8 cellular contexts compared by ENCODE assay signal in genomic region chr5:6634327-6634713, GRCh38. TPM values are rescaled to one million over a fixed set of nuclear protein-coding genes. Genes with fewer than 3 reads are reported as not detected.
DNase-seq lines count a peak whose midpoint lies in the region; ATAC-seq and TF ChIP-seq lines count a peak whose summit lies in the region.

No MANE protein-coding gene starts in this region.

- H3K27me3 ChIP-seq in BLaER1, result no peaks in the 10 kb centered on the region
- no peaks in the 10 kb centered on the region for H3K27me3 ChIP-seq in skeletal muscle tissue (ENCODE audit: control insufficient read depth in 3 of 3, insufficient read depth in 3 of 3, low read length in 3 of 3)

- H3K4me2 ChIP-seq in BLaER1, result peak overlapping the region; percentile 96

- H3K9me3 ChIP-seq in BLaER1 (no peaks in the 10 kb centered on the region), skeletal muscle tissue (ENCODE audit: control insufficient read depth in 3 of 3, low read length in 3 of 3) (no peaks in the 10 kb centered on the region)

- H3K36me3 ChIP-seq in BLaER1 (peaks cover 22% of the 10 kb centered on the region), skeletal muscle tissue (ENCODE audit: control insufficient read depth in 3 of 3, insufficient read depth in 3 of 3, low read length in 3 of 3) (peaks cover 7 to 16% (median 14%) of the 10 kb centered on the region in 3 donors)

- no peaks in the 10 kb centered on the region for H3K9me3 Mint-ChIP-seq in T-helper 1 cell treated with Interleukin-12 subunit alpha and Interleukin-12 subunit beta and Interleukin-4 antibody, amounts not matched to agents 30 μg/mL and 1 μg/mL, for 36 hours

- peak; percentile 14 for DNase-seq in HCEC 1CT
- no peak for DNase-seq in fibroblast of villous mesenchyme (ENCODE audit: low read depth)
- DNase-seq in NCI-H1930 (lab: John Stamatoyannopoulos, UW), result no peak
- DNase-seq in NCI-H1694 treated with DMSO at 0.1 percent for 48 hours (lab: John Stamatoyannopoulos, UW), result no peak

- peak overlapping the region; percentile 91 for H3K4me3 Mint-ChIP-seq in T-helper 1 cell treated with Interleukin-12 subunit alpha and Interleukin-12 subunit beta and Interleukin-4 antibody, amounts not matched to agents 30 μg/mL and 1 μg/mL, for 36 hours

- peaks cover 53% of the 10 kb centered on the region for H4K20me1 ChIP-seq in BLaER1

- no peaks in the 10 kb centered on the region for H3K27me3 Mint-ChIP-seq in T-helper 1 cell treated with Interleukin-12 subunit alpha and Interleukin-12 subunit beta and Interleukin-4 antibody, amounts not matched to agents 30 μg/mL and 1 μg/mL, for 36 hours (ENCODE audit: low read depth)

- H3K27ac ChIP-seq in BLaER1, result no peak overlapping the region
- no peak overlapping the region for H3K27ac ChIP-seq in skeletal muscle tissue (ENCODE audit: low read depth, low read length)

- no peak for TF ChIP-seq CTCF in fibroblast of villous mesenchyme (IDR thresholded peaks at IDR 0.05; ENCODE audit: insufficient read depth, low read depth, low read length)

- peaks cover 25% of the 10 kb centered on the region for H3K36me3 Mint-ChIP-seq in T-helper 1 cell treated with Interleukin-12 subunit alpha and Interleukin-12 subunit beta and Interleukin-4 antibody, amounts not matched to agents 30 μg/mL and 1 μg/mL, for 36 hours (ENCODE audit: low read depth)

- H3K4me3 ChIP-seq in BLaER1 (peak overlapping the region; percentile 92), fibroblast of villous mesenchyme (ENCODE audit: low read depth, low read length) (peak overlapping the region; percentile 89), skeletal muscle tissue (ENCODE audit: low read length in 3 of 3) (peak overlapping the region in 2 of 3 donors; percentile 73 to 88)

- peaks cover 28% of the 10 kb centered on the region for H3K4me1 Mint-ChIP-seq in T-helper 1 cell treated with Interleukin-12 subunit alpha and Interleukin-12 subunit beta and Interleukin-4 antibody, amounts not matched to agents 30 μg/mL and 1 μg/mL, for 36 hours (ENCODE audit: low read depth)

- peaks cover 14% of the 10 kb centered on the region for H3K4me1 ChIP-seq in BLaER1
- H3K4me1 ChIP-seq in skeletal muscle tissue (ENCODE audit: control insufficient read depth in 3 of 3, insufficient read depth in 3 of 3, low read length in 3 of 3), result peaks cover 18 to 23% (median 21%) of the 10 kb centered on the region in 3 donors

- no peak overlapping the region for H3K27ac Mint-ChIP-seq in T-helper 1 cell treated with Interleukin-12 subunit alpha and Interleukin-12 subunit beta and Interleukin-4 antibody, amounts not matched to agents 30 μg/mL and 1 μg/mL, for 36 hours

- ATAC-seq in GM19023 (IDR thresholded peaks at IDR 0.05; ENCODE audit: unreplicated experiment), result no peak

- H3K9ac ChIP-seq in BLaER1 (peak overlapping the region; percentile 97; the same call in 1 of the 2 replicates), skeletal muscle tissue (ENCODE audit: low read depth in 1 of 3, low read length in 3 of 3) (peak overlapping the region in 1 of 3 donors; percentile 90)

RNA-seq across cellular contexts. Expression of gene SRD5A1, which starts 1.1 kb away (rescaled TPM):
- total RNA-seq in fibroblast of villous mesenchyme (7.1 and 7.3 TPM in 2 replicates), skeletal muscle tissue (4.2 TPM)

RNA-seq across cellular contexts. Expression of gene NSUN2, which starts 1.5 kb away (rescaled TPM):
- total RNA-seq in fibroblast of villous mesenchyme (39.9 and 46.2 TPM in 2 replicates), skeletal muscle tissue (30.8 TPM)
